Comparison of ENCODE assay signal across 8 cellular contexts in the genomic region with DNA sequence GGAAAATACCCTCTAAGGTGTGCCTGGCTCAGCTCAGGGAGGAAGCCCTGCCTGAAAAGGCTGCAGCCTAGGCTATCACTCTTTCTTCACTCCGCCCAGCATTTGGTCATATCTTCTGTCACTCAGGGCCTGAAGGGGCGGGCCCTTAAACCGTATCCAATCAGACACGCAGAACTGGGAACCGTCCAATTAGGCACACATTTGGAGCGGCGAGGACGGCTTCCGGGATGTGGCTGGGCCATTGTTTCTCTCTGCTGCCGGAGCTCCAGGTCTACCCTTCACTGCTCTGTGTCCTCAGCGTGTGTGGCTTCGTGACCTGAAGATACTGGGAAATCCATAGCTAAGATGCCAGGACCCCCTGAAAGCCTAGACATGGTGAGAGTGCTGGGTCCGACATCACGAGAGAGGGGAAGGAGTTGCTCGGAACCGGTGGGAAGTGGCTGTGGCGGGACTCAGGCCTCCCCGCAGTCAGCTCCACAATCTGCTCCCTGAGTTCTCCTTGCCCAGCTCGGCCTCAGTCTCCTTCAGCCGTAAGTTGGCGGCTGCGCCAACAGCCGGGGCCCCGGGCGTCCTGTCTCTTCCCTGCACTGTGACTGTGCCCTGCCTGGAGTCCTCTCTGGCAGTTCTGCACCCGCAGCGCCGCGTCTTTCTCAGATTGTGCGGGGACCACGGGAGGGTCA. TPM values are rescaled to one million over a fixed set of nuclear protein-coding genes. Genes with fewer than 3 reads are reported as not detected.
DNase-seq lines count a peak whose midpoint lies in the region; ATAC-seq, FAIRE-seq and TF ChIP-seq lines count a peak whose summit lies in the region.

A gene (plus strand): TSS at position 241 of the 680 bp plus-strand sequence. CDS start 105 bp downstream, at position 346.

- FAIRE-seq in keratinocyte (lab: Jason Lieb, UNC), result peak; percentile 96

- peak within 1 kb of the TSS; percentile 66 for H3K27ac ChIP-seq in keratinocyte (ENCODE audit: control insufficient read depth, insufficient read depth, low read length)

- H3K27me3 ChIP-seq in keratinocyte (ENCODE audit: control insufficient read depth, extremely low read depth, insufficient read depth, low read length), result no peaks in the 10 kb centered on the region

- dilution Hi-C loops in keratinocyte (cut with MboI; ENCODE audit: extremely low pct_ligation_motif_present, low sequenced_read_pairs), result no loop called here

- no peaks in the 10 kb centered on the region for H4K20me1 ChIP-seq in keratinocyte (ENCODE audit: control insufficient read depth, extremely low read depth, insufficient read depth, low read length)

- no peaks in the 10 kb centered on the region for H3K9me3 ChIP-seq in keratinocyte (ENCODE audit: control insufficient read depth, low read depth, low read length)

- H3K9ac ChIP-seq in keratinocyte (ENCODE audit: control insufficient read depth, extremely low read depth, insufficient read depth, low read length), result peak within 1 kb of the TSS; percentile 89

- DNase-seq in AG08395 (ENCODE audit: low spot score), result peak; percentile 90
- DNase-seq in NCI-H2227 treated with DMSO at 0.1 percent for 48 hours (lab: John Stamatoyannopoulos, UW), result peak; percentile 87
- peak; percentile 80 for DNase-seq in activated CD4-positive, alpha-beta T cell treated with anti-CD3 and anti-CD28 coated beads for 1 hour
- DNase-seq in cerebellum (ENCODE audit: low spot score), result peak; percentile 91
- DNase-seq in keratinocyte (ENCODE audit: low read depth, low spot score), result peak; percentile 60
- DNase-seq in stimulated activated CD4-positive, alpha-beta T cell treated with anti-CD3 and anti-CD28 coated beads, Interleukin-12 subunit alpha, Interleukin-12 subunit beta, amount 100 ng/mL, for 48 hours (ENCODE audit: low read depth in 2 of 3, low spot score in 1 of 3), result peak; percentile 84 to 87 (median 85)

- no peak for TF ChIP-seq CTCF in keratinocyte (optimal IDR thresholded peaks at IDR 0.05 in 1 of 3, IDR thresholded peaks at IDR 0.05 in 1 of 3, conservative IDR thresholded peaks at IDR 0.05 in 1 of 3; ENCODE audit: extremely low read depth in 1 of 3, insufficient read depth in 2 of 3, low read length in 3 of 3)

- H3K36me3 ChIP-seq in keratinocyte (ENCODE audit: control insufficient read depth in 2 of 2, extremely low read depth in 1 of 2, insufficient read depth in 2 of 2, low read length in 2 of 2), result no peaks in the 10 kb centered on the region

- no peaks in the 10 kb centered on the region for H3K4me1 ChIP-seq in keratinocyte (ENCODE audit: control insufficient read depth, extremely low read depth, insufficient read depth, low read length)

- ATAC-seq in GM18907 (IDR thresholded peaks at IDR 0.05; ENCODE audit: unreplicated experiment), result peak; percentile 100
- peak; percentile 100 for ATAC-seq in HG03139 (IDR thresholded peaks at IDR 0.05; ENCODE audit: unreplicated experiment)

- H2AFZ ChIP-seq in keratinocyte (ENCODE audit: control insufficient read depth, low read length), result peak within 1 kb of the TSS; percentile 100

- peak within 1 kb of the TSS; percentile 91 to 95 (median 92) for H3K4me3 ChIP-seq in keratinocyte (ENCODE audit: control insufficient read depth in 2 of 3, extremely low read depth in 1 of 3, insufficient read depth in 2 of 3, low read depth in 1 of 3, low read length in 3 of 3)

- H3K79me2 ChIP-seq in keratinocyte (ENCODE audit: control insufficient read depth, insufficient read depth, low read length), result peaks cover 15% of the 10 kb centered on the region

- no peaks in the 10 kb centered on the region for H3K9me1 ChIP-seq in keratinocyte (ENCODE audit: control insufficient read depth, extremely low read depth, insufficient read depth, low read length)

- peak within 1 kb of the TSS; percentile 65 for H3K4me2 ChIP-seq in keratinocyte (ENCODE audit: control insufficient read depth, extremely low read depth, insufficient read depth, low read depth, low read length)

RNA-seq across cellular contexts. Expression of the gene that starts here (rescaled TPM):
- 125 TPM for total RNA-seq in cerebellum
- 2.5 to 3.8 TPM (median 3.8 TPM) in 3 replicates for polyA plus RNA-seq in keratinocyte
- polyA plus RNA-seq in keratinocyte (2011; ENCODE audit: low read depth), result 3.4 TPM
- 0.97 and 1.5 TPM in 2 replicates for polyA plus RNA-seq in keratinocyte (2011; cell fraction: cytosol; rRNA removed)
- polyA plus RNA-seq in keratinocyte (2011; cell fraction: nucleus; rRNA removed), result 13.3 and 14.2 TPM in 2 replicates
- polyA plus RNA-seq in keratinocyte (2012; ENCODE audit: low replicate concordance), result 1.4 and 4.5 TPM in 2 replicates
- 0.23 to 15.1 TPM (median 14.7 TPM) in 3 replicates for polyA minus RNA-seq in keratinocyte
- 0.58 TPM for polyA minus RNA-seq in keratinocyte (2011; cell fraction: cytosol; rRNA and poly(A)+ RNA removed)
- 20.9 and 25.6 TPM in 2 replicates for polyA minus RNA-seq in keratinocyte (2011; cell fraction: nucleus; rRNA and poly(A)+ RNA removed)

Comparison
In these comparisons a context has a peak if more than half of its experiments do, and no peak if none do; other contexts are left out.
1. Peak in every context shown above with its lines: DNase-seq, ATAC-seq, H3K4me3 ChIP-seq and H3K27ac ChIP-seq.